In genomic region chr5:6710078-6710477, GRCh38 we compare ENCODE assay signal across 20 cellular contexts. TPM values are rescaled to one million over a fixed set of nuclear protein-coding genes. Genes with fewer than 3 reads are reported as not detected.
DNase-seq lines count a peak whose midpoint lies in the region; ATAC-seq and TF ChIP-seq lines count a peak whose summit lies in the region.
"Had no signal": no experiment of that assay in that cellular context is flagged by ENCODE, and none has a peak within 500 bp of the region (broad histone marks: within the 10 kb centered on the region; RNA-seq: fewer than 3 reads in every experiment).

No MANE protein-coding gene starts in this region.

- in situ Hi-C loops in SK-MEL-5 (cut with HindIII; ENCODE audit: low pct_unique_long_range_greater_than_20kb, low sequenced_read_pairs): no loop called here

- H3K4me3 Mint-ChIP-seq in stimulated activated naive B cell treated with anti-CD40 and anti-IgM and Interleukin-4, amounts not matched to agents 10 μg/mL and 1 μg/mL and 100 μg/mL, for 72 hours: no peak overlapping the region
- no peak overlapping the region for H3K4me3 Mint-ChIP-seq in stimulated activated effector memory CD8-positive, alpha-beta T cell treated with anti-CD3 and anti-CD28 coated beads, Interleukin-12 subunit alpha, Interleukin-12 subunit beta, amount 100 ng/mL, for 72 hours
- H3K4me3 Mint-ChIP-seq: activated CD8-positive, alpha-beta memory T cell treated with anti-CD3 and anti-CD28 coated beads, Interleukin-2, amount 10 ng/mL, durations not matched to agents 7 days and 5 days had no signal

- POLR2A ChIA-PET in HEK293T (lab: Yijun Ruan, JAX): no interaction called here

- no peak for ATAC-seq in stimulated activated naive B cell treated with anti-CD40 and anti-IgM and Interleukin-4, amounts not matched to agents 10 μg/mL and 1 μg/mL and 100 μg/mL, for 72 hours (replicated peaks)
- ATAC-seq in HG03175 (IDR thresholded peaks at IDR 0.05; ENCODE audit: unreplicated experiment) (no peak), HG03460 (IDR thresholded peaks at IDR 0.05; ENCODE audit: unreplicated experiment) (no peak)
- no peak for ATAC-seq in stimulated activated effector memory CD8-positive, alpha-beta T cell treated with anti-CD3 and anti-CD28 coated beads, Interleukin-12 subunit alpha, Interleukin-12 subunit beta, amount 100 ng/mL, for 72 hours
- ATAC-seq: activated CD8-positive, alpha-beta memory T cell treated with anti-CD3 and anti-CD28 coated beads, Interleukin-2, amount 10 ng/mL, durations not matched to agents 7 days and 5 days; Right ventricle myocardium inferior had no signal

- DNase-seq in HEK293T (ENCODE audit: extremely low spot score): no peak
- peak; percentile 36 for DNase-seq in SK-MEL-5 (ENCODE audit: low read depth, low spot score)
- peak; percentile 93 for DNase-seq in kidney tubule cell (ENCODE audit: low spot score)
- no peak for DNase-seq in stimulated activated naive B cell treated with anti-CD40 and anti-IgM and Interleukin-4, amounts not matched to agents 10 μg/mL and 1 μg/mL and 100 μg/mL, for 72 hours
- no peak for DNase-seq in stimulated activated effector memory CD8-positive, alpha-beta T cell treated with anti-CD3 and anti-CD28 coated beads, Interleukin-12 subunit alpha, Interleukin-12 subunit beta, amount 100 ng/mL, for 72 hours (ENCODE audit: low spot score in 2 of 2)
- DNase-seq: activated CD4-positive, alpha-beta T cell treated with anti-CD3 and anti-CD28 coated beads, Interleukin-2, amount 50 U/mL, for 1 hour; CD8-positive, alpha-beta memory T cell; cerebellar nuclear complex; GDM1; NCI-H526 treated with DMSO at 0.1 percent for 48 hours; occipital lobe; retina; stimulated activated CD4-positive, alpha-beta T cell treated with anti-CD3 and anti-CD28 coated beads, Interleukin-2, amount 100 ng/mL, for 48 hours; stimulated activated naive CD4-positive, alpha-beta T cell treated with Interleukin-2 at 50 U/mL for 16 hours; testis had no signal

- H3K27me3 Mint-ChIP-seq in stimulated activated naive B cell treated with anti-CD40 and anti-IgM and Interleukin-4, amounts not matched to agents 10 μg/mL and 1 μg/mL and 100 μg/mL, for 72 hours: peaks cover 0 to 6% of the 10 kb centered on the region in 2 donors
- H3K27me3 Mint-ChIP-seq: activated naive CD8-positive, alpha-beta T cell; CD8-positive, alpha-beta memory T cell had no signal

- CTCF ChIA-PET in HEK293T (lab: Yijun Ruan, JAX): no interaction called here

- H3K9me3 Mint-ChIP-seq in stimulated activated naive B cell treated with anti-CD40 and anti-IgM and Interleukin-4, amounts not matched to agents 10 μg/mL and 1 μg/mL and 100 μg/mL, for 72 hours: peaks cover 0 to 3% of the 10 kb centered on the region in 2 donors
- H3K9me3 Mint-ChIP-seq in stimulated activated effector memory CD8-positive, alpha-beta T cell treated with anti-CD3 and anti-CD28 coated beads, Interleukin-12 subunit alpha, Interleukin-12 subunit beta, amount 100 ng/mL, for 72 hours: no peaks in the 10 kb centered on the region
- H3K9me3 Mint-ChIP-seq: CD8-positive, alpha-beta memory T cell had no signal

- peaks cover 0 to under 1% of the 10 kb centered on the region in 2 donors for H3K36me3 Mint-ChIP-seq in stimulated activated naive B cell treated with anti-CD40 and anti-IgM and Interleukin-4, amounts not matched to agents 10 μg/mL and 1 μg/mL and 100 μg/mL, for 72 hours
- peaks cover 20% of the 10 kb centered on the region for H3K36me3 Mint-ChIP-seq in stimulated activated effector memory CD8-positive, alpha-beta T cell treated with anti-CD3 and anti-CD28 coated beads, Interleukin-12 subunit alpha, Interleukin-12 subunit beta, amount 100 ng/mL, for 72 hours
- H3K36me3 Mint-ChIP-seq: activated naive CD8-positive, alpha-beta T cell had no signal

- H3K4me1 Mint-ChIP-seq in stimulated activated naive B cell treated with anti-CD40 and anti-IgM and Interleukin-4, amounts not matched to agents 10 μg/mL and 1 μg/mL and 100 μg/mL, for 72 hours: peaks cover 27 to 38% of the 10 kb centered on the region in 2 donors
- H3K4me1 Mint-ChIP-seq in stimulated activated effector memory CD8-positive, alpha-beta T cell treated with anti-CD3 and anti-CD28 coated beads, Interleukin-12 subunit alpha, Interleukin-12 subunit beta, amount 100 ng/mL, for 72 hours: peaks cover 25% of the 10 kb centered on the region

- peak overlapping the region; percentile 9 for H3K27ac Mint-ChIP-seq in stimulated activated naive B cell treated with anti-CD40 and anti-IgM and Interleukin-4, amounts not matched to agents 10 μg/mL and 1 μg/mL and 100 μg/mL, for 72 hours
- H3K27ac Mint-ChIP-seq in stimulated activated effector memory CD8-positive, alpha-beta T cell treated with anti-CD3 and anti-CD28 coated beads, Interleukin-12 subunit alpha, Interleukin-12 subunit beta, amount 100 ng/mL, for 72 hours: no peak overlapping the region
- H3K27ac Mint-ChIP-seq: activated CD8-positive, alpha-beta memory T cell treated with anti-CD3 and anti-CD28 coated beads, Interleukin-2, amount 10 ng/mL, durations not matched to agents 7 days and 5 days; activated naive CD8-positive, alpha-beta T cell had no signal

TF ChIP-seq in HEK293T, 16 proteins besides CTCF, POLR2A, EP300 and RAD21:
- TF ChIP-seq, protein P1, sequence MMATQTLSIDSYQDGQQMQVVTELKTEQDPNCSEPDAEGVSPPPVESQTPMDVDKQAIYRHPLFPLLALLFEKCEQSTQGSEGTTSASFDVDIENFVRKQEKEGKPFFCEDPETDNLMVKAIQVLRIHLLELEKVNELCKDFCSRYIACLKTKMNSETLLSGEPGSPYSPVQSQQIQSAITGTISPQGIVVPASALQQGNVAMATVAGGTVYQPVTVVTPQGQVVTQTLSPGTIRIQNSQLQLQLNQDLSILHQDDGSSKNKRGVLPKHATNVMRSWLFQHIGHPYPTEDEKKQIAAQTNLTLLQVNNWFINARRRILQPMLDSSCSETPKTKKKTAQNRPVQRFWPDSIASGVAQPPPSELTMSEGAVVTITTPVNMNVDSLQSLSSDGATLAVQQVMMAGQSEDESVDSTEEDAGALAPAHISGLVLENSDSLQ (IDR thresholded peaks at IDR 0.05): 0 out of 2 replicates have a peak, but pooled peaks have one; percentile 18
- no peak for TF ChIP-seq NFRKB (IDR thresholded peaks at IDR 0.05)

RNA-seq across cellular contexts. Expression of gene TENT4A, which starts 3.2 kb away (rescaled TPM):
- total RNA-seq in SK-MEL-5 (2014; rRNA removed; shearing (Covaris generic)): 5.5 and 8.9 TPM in 2 replicates
- 20.6 and 31.2 TPM in 2 replicates for polyA plus RNA-seq in SK-MEL-5 (2015; cell fraction: cytosol; rRNA removed)
- 83.5 and 91.7 TPM in 2 replicates for polyA plus RNA-seq in SK-MEL-5 (2015; cell fraction: nucleus; rRNA removed)

Comparison
In these comparisons a context has a peak if more than half of its experiments do, and no peak if none do; other contexts are left out.
1. DNase-seq: peak in SK-MEL-5 (single experiment) and kidney tubule cell (single experiment); none in HEK293T (single experiment), stimulated activated naive B cell treated with anti-CD40 and anti-IgM and Interleukin-4, amounts not matched to agents 10 μg/mL and 1 μg/mL and 100 μg/mL, for 72 hours (single experiment) and stimulated activated effector memory CD8-positive, alpha-beta T cell treated with anti-CD3 and anti-CD28 coated beads, Interleukin-12 subunit alpha, Interleukin-12 subunit beta, amount 100 ng/mL, for 72 hours (0 of 2).